ENCODE assay signal across 24 cellular contexts in genomic region chr21:17930102-17930501, GRCh38.
DNase-seq lines count a peak whose midpoint lies in the region; ATAC-seq and TF ChIP-seq lines count a peak whose summit lies in the region.
"Had no signal": no experiment of that assay in that cellular context is flagged by ENCODE, and none has a peak within 500 bp of the region (broad histone marks: within the 10 kb centered on the region; RNA-seq: fewer than 3 reads in every experiment).

No MANE protein-coding gene starts in this region.

- peak overlapping the region; percentile 73 for H2BK120ac ChIP-seq in neuronal stem cell (ENCODE audit: low read depth, low read length)

- intact Hi-C loops in HCT116 (cut with micrococcal nuclease) (no loop called here), OCI-LY7 (cut with micrococcal nuclease; ENCODE audit: unreplicated experiment) (no loop called here)

- H3K36me3 ChIP-seq in HCT116 (ENCODE audit: control insufficient read depth in 1 of 2, insufficient read depth in 2 of 2, low read length in 2 of 2) (no peaks in the 10 kb centered on the region), OCI-LY7 (ENCODE audit: insufficient read depth, low read length) (no peaks in the 10 kb centered on the region), neuronal stem cell (replicated peaks in 1 of 2; ENCODE audit: control insufficient read depth in 2 of 2, insufficient read depth in 2 of 2, low read length in 2 of 2) (no peaks in the 10 kb centered on the region)
- H3K36me3 ChIP-seq: BLaER1, MG63 had no signal

- peak overlapping the region; percentile 33 for H4K8ac ChIP-seq in neuronal stem cell (ENCODE audit: low read depth, low read length)

- RAD21 ChIA-PET in HCT116 (lab: Charles Lee; ENCODE audit: low non-redundant PET in 1 of 2, low total read pairs in 2 of 2, uncharacterized antibody in 2 of 2, unreplicated experiment in 2 of 2): no interaction called here

- DNase-seq in NCI-H1436 (lab: John Stamatoyannopoulos, UW) (peak; percentile 30), NCI-H1436 treated with DMSO at 0.1 percent for 48 hours (lab: John Stamatoyannopoulos, UW) (no peak), HCT116 (ENCODE audit: low read depth, low spot score) (no peak), OCI-LY7 (ENCODE audit: low spot score) (no peak), neuronal stem cell (ENCODE audit: low spot score) (no peak), AML-193 (lab: John Stamatoyannopoulos, UW) (no peak), hippocampal formation (lab: John Stamatoyannopoulos, UW) (no peak)
- DNase-seq: CD8-positive, alpha-beta T cell; DMS79 treated with DMSO at 0.1 percent for 48 hours; HFFc6; IMR-90; MG63; NCI-H1048; NCI-H1694; NCI-H2081 treated with DMSO at 0.1 percent for 48 hours; NCI-H2227 treated with DMSO at 0.1 percent for 48 hours; NCI-H524 treated with DMSO at 0.1 percent for 48 hours; OCI-M1; Right ventricle myocardium superior; T-cell had no signal

- no peak for TF ChIP-seq POLR2A in HCT116 (IDR thresholded peaks at IDR 0.05; ENCODE audit: borderline replicate concordance, extremely low read depth, insufficient read depth, insufficient read length)

- H3K79me1 ChIP-seq in neuronal stem cell (ENCODE audit: low read depth, low read length): no peaks in the 10 kb centered on the region

- no peak overlapping the region for H2BK12ac ChIP-seq in neuronal stem cell (ENCODE audit: low read length)

- H3K79me2 ChIP-seq in HCT116 (ENCODE audit: insufficient read depth, low read length): no peaks in the 10 kb centered on the region
- no peaks in the 10 kb centered on the region for H3K79me2 ChIP-seq in OCI-LY7 (ENCODE audit: insufficient read depth, low read depth, low read length)

- no peak overlapping the region for H3K27ac ChIP-seq in HCT116 (ENCODE audit: low read depth, low read length)
- no peak overlapping the region for H3K27ac ChIP-seq in OCI-LY7 (ENCODE audit: low read depth, low read length, poor library complexity, severe bottlenecking)
- no peak overlapping the region for H3K27ac ChIP-seq in neuronal stem cell (replicated peaks; ENCODE audit: low read length)
- H3K27ac ChIP-seq: BLaER1, HL-60, SK-N-MC had no signal

- no peak overlapping the region for H2BK15ac ChIP-seq in neuronal stem cell (ENCODE audit: low read length)

- H3K23ac ChIP-seq in neuronal stem cell (ENCODE audit: low read depth, low read length, poor library complexity): no peak overlapping the region

- CTCF ChIA-PET in HCT116 (lab: Charles Lee) (no interaction called here), OCI-LY7 (lab: Charles Lee; ENCODE audit: unreplicated experiment) (no interaction called here)

- H3K4me3 ChIP-seq in HCT116 (replicated peaks in 1 of 2; ENCODE audit: low read depth in 1 of 2, low read length in 2 of 2) (peak overlapping the region in 1 of 2 experiments; percentile 51; a peak in 1 of 4 replicates), OCI-LY7 (ENCODE audit: low read depth, low read length, poor library complexity, severe bottlenecking) (peak overlapping the region; percentile 71), neuronal stem cell (ENCODE audit: low read length in 2 of 2) (no peak overlapping the region)
- H3K4me3 ChIP-seq: BLaER1, MG63, SK-N-MC had no signal

- no peak for TF ChIP-seq RAD21 in HCT116 (IDR thresholded peaks at IDR 0.05; ENCODE audit: low read depth)

- H2AFZ ChIP-seq in HCT116 (ENCODE audit: low read depth, low read length, poor library complexity, severe bottlenecking) (no peak overlapping the region), OCI-LY7 (ENCODE audit: low read length) (peak overlapping the region; percentile 91; the same call in 1 of the 2 replicates), neuronal stem cell (ENCODE audit: low read length) (peak overlapping the region; percentile 18)

- no peak overlapping the region for H4K91ac ChIP-seq in neuronal stem cell (ENCODE audit: low read depth, low read length, poor library complexity)

- H4K20me1 ChIP-seq in HCT116 (ENCODE audit: insufficient read depth): no peaks in the 10 kb centered on the region
- H4K20me1 ChIP-seq in OCI-LY7 (ENCODE audit: insufficient read depth, low read length): no peaks in the 10 kb centered on the region
- H4K20me1 ChIP-seq: BLaER1 had no signal

- H3K4me2 ChIP-seq in HCT116 (ENCODE audit: low read length) (peak overlapping the region; percentile 60; the same call in 1 of the 2 replicates), OCI-LY7 (ENCODE audit: low read length) (peak overlapping the region; percentile 66; the same call in 1 of the 2 replicates), neuronal stem cell (ENCODE audit: insufficient read depth, low read length, poor library complexity, severe bottlenecking) (no peak overlapping the region)
- H3K4me2 ChIP-seq: BLaER1 had no signal

- H2AK5ac ChIP-seq in neuronal stem cell (ENCODE audit: low read depth, low read length): peak overlapping the region; percentile 88

- TF ChIP-seq CTCF in HCT116 (IDR thresholded peaks at IDR 0.05 in 2 of 3, conservative IDR thresholded peaks at IDR 0.05 in 1 of 3; ENCODE audit: borderline replicate concordance in 1 of 3, insufficient read depth in 1 of 3, low read depth in 2 of 3, low read length in 2 of 3) (no peak), OCI-LY7 (conservative IDR thresholded peaks at IDR 0.05; ENCODE audit: low read length) (no peak)

- BruUV-seq in HCT116 (replicated peaks; lab: Mats Ljungman, UMichigan) (no TSS peak), OCI-LY7 (replicated peaks; lab: Mats Ljungman, UMichigan) (no TSS peak)

- H3K9ac ChIP-seq in HCT116 (ENCODE audit: low read length): no peak overlapping the region
- H3K9ac ChIP-seq in neuronal stem cell (ENCODE audit: low read depth, low read length, poor library complexity): no peak overlapping the region
- H3K9ac ChIP-seq: BLaER1 had no signal

- H3K9me2 ChIP-seq in HCT116 (ENCODE audit: insufficient read depth) (no peaks in the 10 kb centered on the region), OCI-LY7 (ENCODE audit: insufficient read depth, low read length) (no peaks in the 10 kb centered on the region)

- H3K4ac ChIP-seq in neuronal stem cell (ENCODE audit: low read length): no peak overlapping the region

- no CpG with 5 or more reads among the region's 1 CpG for WGBS in neuronal stem cell (ENCODE audit: extremely low coverage in 2 of 2, insufficient read length in 2 of 2, insufficient replicate concordance in 1 of 2), 2 donors

- POLR2A ChIA-PET in HCT116 (lab: Charles Lee) (no interaction called here), OCI-LY7 (lab: Charles Lee) (no interaction called here)

- ATAC-seq in HCT116 (no peak), HG02870 (IDR thresholded peaks at IDR 0.05; ENCODE audit: unreplicated experiment) (no peak)
- ATAC-seq: CD8-positive, alpha-beta T cell; T-cell had no signal

- no peaks in the 10 kb centered on the region for H3K4me1 ChIP-seq in HCT116 (ENCODE audit: control insufficient read depth in 1 of 2, insufficient read depth in 2 of 2, low read length in 2 of 2)
- no peaks in the 10 kb centered on the region for H3K4me1 ChIP-seq in OCI-LY7 (ENCODE audit: insufficient read depth, low read length, poor library complexity, severe bottlenecking)
- H3K4me1 ChIP-seq in neuronal stem cell (ENCODE audit: control insufficient read depth in 2 of 2, insufficient read depth in 1 of 2, low read depth in 1 of 2, low read length in 2 of 2): peaks cover 0 to 9% of the 10 kb centered on the region in 2 donors
- H3K4me1 ChIP-seq: BLaER1 had no signal

- no peak overlapping the region for H3K14ac ChIP-seq in neuronal stem cell (ENCODE audit: low read length)

- H2BK5ac ChIP-seq in neuronal stem cell (ENCODE audit: low read length): peak overlapping the region; percentile 78

- H3K18ac ChIP-seq in neuronal stem cell (ENCODE audit: low read length): peak overlapping the region; percentile 82

- H3K9me3 ChIP-seq in HCT116 (ENCODE audit: control insufficient read depth in 1 of 2, insufficient read depth in 1 of 2, low read depth in 1 of 2, low read length in 2 of 2) (no peaks in the 10 kb centered on the region), OCI-LY7 (ENCODE audit: low read length) (no peaks in the 10 kb centered on the region), neuronal stem cell (replicated peaks in 1 of 2; ENCODE audit: control insufficient read depth in 2 of 2, insufficient read depth in 1 of 2, low read depth in 1 of 2, low read length in 2 of 2) (no peaks in the 10 kb centered on the region)
- H3K9me3 ChIP-seq: BLaER1, MG63 had no signal

- H3K27me3 ChIP-seq in HCT116 (ENCODE audit: insufficient read depth, low read length) (no peaks in the 10 kb centered on the region), neuronal stem cell (ENCODE audit: control insufficient read depth in 3 of 3, insufficient read depth in 3 of 3, low read depth in 1 of 3, low read length in 3 of 3) (no peaks in the 10 kb centered on the region)
- H3K27me3 ChIP-seq: BLaER1, MG63 had no signal

TF ChIP-seq in HCT116, 20 proteins besides CTCF, POLR2A, EP300 and RAD21 (continues in another document):
- TF ChIP-seq REST (IDR thresholded peaks at IDR 0.05; ENCODE audit: low read depth) (no peak), CEBPB (IDR thresholded peaks at IDR 0.05; ENCODE audit: low read depth) (no peak), JUND (IDR thresholded peaks at IDR 0.05) (no peak), SP1 (IDR thresholded peaks at IDR 0.05; ENCODE audit: low read depth) (no peak), TCF7L2 (IDR thresholded peaks at IDR 0.05; ENCODE audit: borderline replicate concordance, extremely low read depth, insufficient read depth, insufficient read length) (no peak)
